In the genomic region with DNA sequence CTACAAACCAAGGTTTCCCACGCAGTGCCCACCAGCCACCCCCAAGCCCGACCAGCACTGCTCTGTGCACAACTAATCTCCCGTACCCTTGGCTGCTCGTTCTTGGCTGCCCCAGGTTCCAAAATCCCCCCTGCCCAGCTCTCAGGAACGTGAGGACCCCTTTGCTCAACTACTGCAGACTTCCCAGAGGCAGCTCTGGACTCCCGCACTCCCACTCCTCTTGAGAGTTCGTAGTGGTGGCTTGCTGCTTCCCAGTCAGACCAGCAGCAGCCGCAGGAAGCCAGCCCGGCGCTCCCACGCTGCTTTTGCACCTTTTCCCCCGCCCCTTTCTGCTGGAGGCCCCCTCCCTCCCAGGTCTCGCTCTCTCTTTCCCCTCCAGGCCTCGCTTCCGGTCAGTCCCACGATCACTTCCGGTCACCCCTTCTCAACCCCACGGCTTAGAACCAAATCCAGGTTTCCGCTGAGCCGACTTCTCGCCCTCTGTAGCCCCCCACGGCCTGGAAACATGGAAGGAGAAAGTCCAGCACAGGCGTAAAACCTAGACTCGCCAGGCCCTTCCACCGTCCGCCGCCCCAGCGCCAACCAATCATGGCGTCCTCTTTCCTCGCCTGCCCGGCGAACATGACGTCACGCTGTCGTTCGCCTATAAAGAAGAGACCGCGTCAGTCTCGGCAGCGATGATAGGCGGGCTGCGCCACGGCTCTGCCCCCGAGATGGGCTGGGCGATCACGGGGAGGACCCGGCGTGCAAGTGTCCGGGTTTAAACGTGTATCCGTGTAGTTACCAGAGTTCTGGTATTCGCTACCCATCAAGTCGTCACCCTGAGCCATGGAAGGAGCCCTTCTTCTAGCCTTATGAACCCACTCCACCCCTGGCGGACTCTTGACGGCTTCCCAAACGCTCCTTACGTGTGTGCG, we compare ENCODE assay signal across 8 cellular contexts. TPM values are rescaled to one million over a fixed set of nuclear protein-coding genes. Genes with fewer than 3 reads are reported as not detected.
DNase-seq lines count a peak whose midpoint lies in the region; ATAC-seq, FAIRE-seq and TF ChIP-seq lines count a peak whose summit lies in the region.

A gene with protein sequence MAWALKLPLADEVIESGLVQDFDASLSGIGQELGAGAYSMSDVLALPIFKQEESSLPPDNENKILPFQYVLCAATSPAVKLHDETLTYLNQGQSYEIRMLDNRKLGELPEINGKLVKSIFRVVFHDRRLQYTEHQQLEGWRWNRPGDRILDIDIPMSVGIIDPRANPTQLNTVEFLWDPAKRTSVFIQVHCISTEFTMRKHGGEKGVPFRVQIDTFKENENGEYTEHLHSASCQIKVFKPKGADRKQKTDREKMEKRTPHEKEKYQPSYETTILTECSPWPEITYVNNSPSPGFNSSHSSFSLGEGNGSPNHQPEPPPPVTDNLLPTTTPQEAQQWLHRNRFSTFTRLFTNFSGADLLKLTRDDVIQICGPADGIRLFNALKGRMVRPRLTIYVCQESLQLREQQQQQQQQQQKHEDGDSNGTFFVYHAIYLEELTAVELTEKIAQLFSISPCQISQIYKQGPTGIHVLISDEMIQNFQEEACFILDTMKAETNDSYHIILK (minus strand): TSS at position 621 of the 917 bp plus-strand sequence. CDS start 713 bp downstream, outside the sequence.

- FAIRE-seq in H1 (lab: Jason Lieb, UNC) = no peak

- H3K4me1 Mint-ChIP-seq in memory B cell = peaks cover 7% of the 10 kb centered on the region

- no peaks in the 10 kb centered on the region for H3K36me3 ChIP-seq in H1 (ENCODE audit: control insufficient read depth in 2 of 4, insufficient read depth in 4 of 4, low read length in 3 of 4)

- no peak within 1 kb of the TSS for H2AK5ac ChIP-seq in H1 (ENCODE audit: low read depth, low read length)

- peak; percentile 93 for DNase-seq in CMK (ENCODE audit: low read depth)
- peak; percentile 85 for DNase-seq in HS-27A (ENCODE audit: low read depth)
- peak; percentile 94 for DNase-seq in NOMO-1 treated with dmso at 0.1 percent for 144 hours (lab: John Stamatoyannopoulos, UW; ENCODE audit: unreplicated experiment)
- DNase-seq in activated CD8-positive, alpha-beta memory T cell treated with anti-CD3 and anti-CD28 coated beads for 48 hours (ENCODE audit: low read depth in 2 of 3, low spot score in 2 of 3) = peak; percentile 72 to 83 (median 72)
- peak; percentile 75 to 92 for DNase-seq in H1 (ENCODE audit: low read depth in 1 of 2, low spot score in 2 of 2)
- peak; percentile 81 to 86 for DNase-seq in memory B cell (ENCODE audit: low spot score in 2 of 2)
- DNase-seq in stimulated activated CD8-positive, alpha-beta memory T cell treated with anti-CD3 and anti-CD28 coated beads, Interleukin-12 subunit alpha, Interleukin-12 subunit beta, amount 100 ng/mL, for 1 hour (ENCODE audit: low read depth) = peak; percentile 87

- TF ChIP-seq POLR2A in H1 (IDR thresholded peaks at IDR 0.05; ENCODE audit: control extremely low read depth in 1 of 2, low read depth in 2 of 2, low read length in 2 of 2) = peak; percentile 75 to 89

- H4K20me1 ChIP-seq in H1 (replicated peaks in 1 of 2; ENCODE audit: control insufficient read depth in 1 of 2, insufficient read depth in 2 of 2, low read length in 2 of 2) = peaks cover 0 to 3% of the 10 kb centered on the region in 2 experiments

- 0 out of 2 replicates have a peak within 1 kb of the TSS, but pooled peaks have one; percentile 34 for H2BK20ac ChIP-seq in H1 (ENCODE audit: low read length)

- peak within 1 kb of the TSS; percentile 98 for H2BK5ac ChIP-seq in H1 (ENCODE audit: low read depth, low read length)

- peak within 1 kb of the TSS; percentile 83 for H3K4me3 Mint-ChIP-seq in memory B cell

- POLR2A ChIA-PET in H1 (lab: Charles Lee; ENCODE audit: partially characterized antibody) = interaction anchor here (0.7 to 2.0 kb wide), 7 partner anchors 11 to 98 kb away, joined by 3 to 9 read pairs (median 3); a partner anchor contains a TSS

- TF ChIP-seq RAD21 in H1 (IDR thresholded peaks at IDR 0.05 in 1 of 2, conservative IDR thresholded peaks at IDR 0.05 in 1 of 2; ENCODE audit: low read depth in 2 of 2, low read length in 2 of 2) = no peak

- no peaks in the 10 kb centered on the region for H3K9me3 Mint-ChIP-seq in memory B cell

- H3K27ac ChIP-seq in H1 (ENCODE audit: low read depth, low read length) = peak within 1 kb of the TSS; percentile 99

- CTCF ChIA-PET in H1 (lab: Charles Lee; ENCODE audit: partially characterized antibody) = interaction anchor here (0.6 to 1.4 kb wide), 3 partner anchors 80 to 169 kb away, joined by 3 to 5 read pairs (median 3); no protein-coding TSS in a partner anchor

- peak within 1 kb of the TSS; percentile 98 for H2AFZ ChIP-seq in H1 (ENCODE audit: low read length)

- H3K79me2 ChIP-seq in H1 (ENCODE audit: control insufficient read depth in 1 of 2, insufficient read depth in 2 of 2, low read length in 2 of 2) = peaks cover 5 to 48% of the 10 kb centered on the region in 2 experiments; a peak in 3 of 4 replicates

- H3K23ac ChIP-seq in H1 (ENCODE audit: insufficient read length) = no peak within 1 kb of the TSS

- peak within 1 kb of the TSS; percentile 92 for H3K18ac ChIP-seq in H1 (ENCODE audit: extremely low read depth, low read length)

- peak within 1 kb of the TSS; percentile 61; the same call in 1 of the 2 replicates for H2BK15ac ChIP-seq in H1 (ENCODE audit: low read length)

- H4K8ac ChIP-seq in H1 (ENCODE audit: extremely low read depth, insufficient read depth, low read length) = peak within 1 kb of the TSS; percentile 100

- H3K9me3 ChIP-seq in H1 (ENCODE audit: insufficient read depth in 2 of 2, low read depth in 1 of 2, low read length in 1 of 2) = no peaks in the 10 kb centered on the region

- peak within 1 kb of the TSS; percentile 44 for H3K4ac ChIP-seq in H1 (replicated peaks; ENCODE audit: insufficient read length, low read depth, low read length)

- H3K4me1 ChIP-seq in H1 (replicated peaks in 1 of 4; ENCODE audit: control insufficient read depth in 3 of 4, insufficient read depth in 4 of 4, low read length in 3 of 4) = peaks cover 0 to 1% (median 0%) of the 10 kb centered on the region in 4 experiments; a peak in 1 of 7 replicates

- TF ChIP-seq EP300 in H1 (IDR thresholded peaks at IDR 0.05; ENCODE audit: borderline replicate concordance in 1 of 2, low read depth in 2 of 2, low read length in 2 of 2) = no peak

- no peaks in the 10 kb centered on the region for H3K36me3 Mint-ChIP-seq in memory B cell

- no peak for TF ChIP-seq CTCF in H1 (IDR thresholded peaks at IDR 0.05; ENCODE audit: control extremely low read depth in 1 of 3, insufficient read depth in 1 of 3, low read depth in 1 of 3, low read length in 3 of 3)

- peaks cover 3% of the 10 kb centered on the region; the same call in 1 of the 2 replicates for H3K79me1 ChIP-seq in H1 (ENCODE audit: low read depth, low read length)

- peak within 1 kb of the TSS; percentile 99 for H2BK12ac ChIP-seq in H1 (ENCODE audit: low read depth, low read length)

- no peaks in the 10 kb centered on the region for H3K27me3 ChIP-seq in H1 (replicated peaks in 1 of 4; ENCODE audit: control insufficient read depth in 3 of 4, extremely low read depth in 1 of 4, insufficient read depth in 3 of 4, low read length in 3 of 4)

- H3K27ac Mint-ChIP-seq in memory B cell = no peak within 1 kb of the TSS

- H3K23me2 ChIP-seq in H1 (ENCODE audit: low read depth, low read length) = peaks cover 3% of the 10 kb centered on the region

- H3K4me2 ChIP-seq in H1 (ENCODE audit: insufficient read depth in 1 of 2, low read depth in 2 of 2, low read length in 2 of 2) = peak within 1 kb of the TSS; percentile 94 to 98

- ATAC-seq in GM19468 (IDR thresholded peaks at IDR 0.05; ENCODE audit: extremely low read depth, unreplicated experiment) (peak; percentile 83), memory B cell (ENCODE audit: low read depth) (peak; percentile 99)

- H2BK120ac ChIP-seq in H1 (replicated peaks; ENCODE audit: low read depth, low read length) = peak within 1 kb of the TSS; percentile 38

- peak within 1 kb of the TSS; percentile 90 to 98 (median 96) for H3K9ac ChIP-seq in H1 (replicated peaks in 1 of 4; ENCODE audit: extremely low read depth in 1 of 4, low read depth in 3 of 4, low read length in 3 of 4)

- peak within 1 kb of the TSS; percentile 95 for H4K91ac ChIP-seq in H1 (replicated peaks; ENCODE audit: insufficient read length, low read length)

- H3K56ac ChIP-seq in H1 (replicated peaks; ENCODE audit: insufficient read length, low read depth, low read length) = peak within 1 kb of the TSS; percentile 95

- peak within 1 kb of the TSS; percentile 100 for H4K5ac ChIP-seq in H1 (ENCODE audit: insufficient read length, low read depth, low read length)

- H3K27me3 Mint-ChIP-seq in memory B cell = no peaks in the 10 kb centered on the region

- peak within 1 kb of the TSS; percentile 84 to 99 (median 86) for H3K4me3 ChIP-seq in H1 (ENCODE audit: extremely low read depth in 1 of 4, insufficient read depth in 2 of 4, low read depth in 3 of 4, low read length in 4 of 4)

- WGBS in H1 (ENCODE audit: extremely low coverage in 1 of 2, insufficient coverage in 1 of 2, insufficient read length in 1 of 2, insufficient replicate concordance in 2 of 2, low coverage in 1 of 2, low lambda C conversion rate in 2 of 2, missing lambda C conversion rate in 1 of 2), 2 experiments = 2% methylated on average over 52 of the region's 58 CpGs; no CpG with 5 or more reads in 1 of the 2 experiments

- no peak within 1 kb of the TSS for H3K14ac ChIP-seq in H1 (ENCODE audit: insufficient read length)

TF ChIP-seq in H1, 55 proteins besides CTCF, POLR2A, EP300 and RAD21 (continues in another document):
- TF ChIP-seq PHF8 (conservative IDR thresholded peaks at IDR 0.05; ENCODE audit: low read depth, low read length) (peak; percentile 88), JUN (IDR thresholded peaks at IDR 0.05; ENCODE audit: low read depth, low read length) (peak; percentile 1; the same call in 1 of the 2 replicates), JUND (IDR thresholded peaks at IDR 0.05; ENCODE audit: low read length) (peak; percentile 83), TAF7 (optimal IDR thresholded peaks at IDR 0.05; ENCODE audit: borderline replicate concordance, low read depth, low read length) (peak; percentile 44)

RNA-seq across cellular contexts. Expression of the gene that starts here (rescaled TPM):
- 44.5 and 49.2 TPM in 2 replicates for total RNA-seq in H1 (2021; fragmentation: NEBNext Ultra II Directional; extraction: Animal tissue kit (Norgen Biotek cat#: 25700))
- 14.4 and 19.8 TPM in 2 replicates for polyA plus RNA-seq in H1 (2011; rRNA removed)
- polyA plus RNA-seq in H1 (2011; cell fraction: cytosol; rRNA removed) = 25.1 TPM
- polyA plus RNA-seq in H1 (2011; cell fraction: nucleus; rRNA removed) = 9.2 TPM
- 29.1 to 44.0 TPM (median 33.4 TPM) in 4 replicates for polyA plus RNA-seq in H1 (2012, experiment 1 of 2)
- polyA plus RNA-seq in H1 (2012, experiment 2 of 2) = 4.8 TPM
- 23.8 TPM for polyA plus RNA-seq in H1 (2013, experiment 1 of 2)
- polyA plus RNA-seq in H1 (2013, experiment 2 of 2) = 25.4 TPM
- polyA minus RNA-seq in H1 (2011; rRNA and poly(A)+ RNA removed) = 21.5 and 24.4 TPM in 2 replicates
- 14.5 TPM for polyA minus RNA-seq in H1 (2011; cell fraction: cytosol; rRNA and poly(A)+ RNA removed)
- polyA minus RNA-seq in H1 (2011; cell fraction: nucleus; rRNA and poly(A)+ RNA removed) = 13.6 TPM

Comparison
In these comparisons a context has a peak if more than half of its experiments do, and no peak if none do; other contexts are left out.
1. Peak in every context shown above with its lines: DNase-seq, ATAC-seq, H3K4me3 ChIP-seq and H3K27ac ChIP-seq.